In the genomic region with DNA sequence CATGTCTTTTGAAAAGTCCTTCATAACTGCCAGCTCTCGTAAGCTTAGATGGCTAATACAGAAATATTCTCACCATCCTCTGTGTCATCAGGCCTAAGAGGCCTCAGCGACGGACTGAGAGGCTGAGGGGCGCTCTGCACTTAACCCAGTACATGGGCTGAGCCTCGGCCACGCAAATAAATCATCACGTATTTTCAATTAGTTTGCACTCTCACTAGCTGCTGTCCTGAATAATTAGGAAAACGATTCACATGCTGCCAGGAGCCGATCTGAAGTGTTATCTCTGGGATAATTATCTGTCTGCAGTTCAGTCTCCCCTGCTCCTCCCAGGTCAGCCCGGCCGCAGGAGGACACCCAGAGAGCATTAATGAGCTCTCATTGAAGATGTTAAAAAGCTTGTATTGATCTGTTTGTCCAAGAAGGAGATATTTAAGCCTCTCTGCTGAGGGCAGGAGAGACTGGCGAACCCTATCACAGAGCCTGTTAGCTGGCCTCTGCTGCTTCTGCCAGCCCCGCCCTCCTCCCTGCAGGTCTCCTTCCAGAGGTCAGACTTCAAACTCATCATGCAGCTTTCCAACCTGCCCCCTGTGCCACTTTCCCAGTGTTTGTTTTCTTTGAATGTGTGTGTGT, we compare ENCODE assay signal across 1 cellular context.
TF ChIP-seq lines count a peak whose summit lies in the region.

No MANE protein-coding gene starts in this region.

TF ChIP-seq in WTC11, 78 proteins besides CTCF, POLR2A, EP300 and RAD21 (continued from another document):
- TF ChIP-seq CREM (CRISPR knock-in tag; IDR thresholded peaks at IDR 0.05) (no peak), ZMAT4 (CRISPR knock-in tag; IDR thresholded peaks at IDR 0.05) (no peak), E2F4 (CRISPR knock-in tag; IDR thresholded peaks at IDR 0.05; ENCODE audit: borderline replicate concordance, low read depth) (no peak)
- TF ChIP-seq, protein P1, sequence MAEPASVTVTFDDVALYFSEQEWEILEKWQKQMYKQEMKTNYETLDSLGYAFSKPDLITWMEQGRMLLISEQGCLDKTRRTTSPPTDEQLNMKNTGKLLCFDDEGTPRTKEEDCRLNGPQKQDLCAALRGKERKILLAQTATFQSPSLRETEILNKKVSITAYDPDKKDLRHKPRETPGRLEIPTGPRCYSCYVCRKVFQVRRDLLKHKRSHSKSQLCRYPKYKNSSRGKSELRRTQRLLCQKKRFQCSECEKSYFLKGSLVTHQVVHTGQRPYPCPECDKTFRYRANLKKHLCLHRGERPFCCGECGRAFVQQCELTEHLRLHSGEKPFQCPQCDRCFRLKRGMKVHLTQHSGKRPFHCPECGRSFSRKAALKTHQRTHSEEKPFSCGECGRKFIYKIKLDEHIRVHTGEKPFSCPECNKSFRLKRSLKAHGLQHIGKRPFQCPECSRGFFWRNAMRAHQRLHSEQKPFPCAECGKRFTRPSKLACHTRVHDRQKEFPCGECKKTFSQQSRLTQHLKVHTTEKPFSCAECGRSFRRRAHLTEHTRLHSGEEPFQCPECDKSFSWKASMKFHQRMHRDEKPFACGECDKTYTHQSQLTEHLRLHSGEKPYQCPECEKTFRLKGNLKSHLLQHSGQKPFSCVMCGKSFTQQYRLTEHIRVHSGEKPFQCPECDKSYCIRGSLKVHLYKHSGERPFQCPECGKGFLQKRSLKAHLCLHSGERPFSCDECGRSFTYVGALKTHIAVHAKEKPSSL (CRISPR knock-in tag; conservative IDR thresholded peaks at IDR 0.05): no peak
